Comparison of ENCODE assay signal across 8 cellular contexts in genomic region chr3:96813820-96814580, GRCh38. TPM values are rescaled to one million over a fixed set of nuclear protein-coding genes. Genes with fewer than 3 reads are reported as not detected.
A peak's percentile ranks its signal among the peaks of the same experiment; 100 is the strongest.
DNase-seq lines count a peak whose midpoint lies in the region; ATAC-seq and TF ChIP-seq lines count a peak whose summit lies in the region.

No MANE protein-coding gene starts in this region.

- POLR2A ChIA-PET in activated CD4-positive, alpha-beta memory T cell treated with anti-CD3 and anti-CD28 coated beads for 36 hours (lab: Charles Lee), result no interaction called here
- POLR2A ChIA-PET in CD4-positive, alpha-beta T cell (lab: Charles Lee), result no interaction called here

- H3K27ac ChIP-seq in CD4-positive, alpha-beta T cell (ENCODE audit: low read depth, low read length), result no peak overlapping the region

- TF ChIP-seq CTCF in fibroblast of villous mesenchyme (IDR thresholded peaks at IDR 0.05; ENCODE audit: insufficient read depth, low read depth, low read length) (peak; percentile 40), nephron progenitor cell (IDR thresholded peaks at IDR 0.05) (no peak)
- no peak for TF ChIP-seq CTCF in CD4-positive, alpha-beta T cell (IDR thresholded peaks at IDR 0.05)

- DNase-seq in DMS 273 (lab: John Stamatoyannopoulos, UW; ENCODE audit: unreplicated experiment) (peak; percentile 76), DMS 273 treated with DMSO at 0.1 percent for 48 hours (lab: John Stamatoyannopoulos, UW) (no peak), KBM-7 (peak; percentile 52), fibroblast of villous mesenchyme (ENCODE audit: low read depth) (peak; percentile 49), nephron progenitor cell (peak; percentile 72)
- peak; percentile 20 for DNase-seq in activated CD4-positive, alpha-beta memory T cell treated with anti-CD3 and anti-CD28 coated beads for 36 hours
- no peak for DNase-seq in CD4-positive, alpha-beta T cell

- peaks cover 8% of the 10 kb centered on the region for H3K4me1 Mint-ChIP-seq in activated CD4-positive, alpha-beta memory T cell treated with anti-CD3 and anti-CD28 coated beads for 36 hours (ENCODE audit: low read depth)
- H3K4me1 Mint-ChIP-seq in nephron progenitor cell, result peaks cover 9% of the 10 kb centered on the region
- peaks cover 8% of the 10 kb centered on the region for H3K4me1 Mint-ChIP-seq in CD4-positive, alpha-beta T cell (ENCODE audit: low read depth)

- H3K36me3 Mint-ChIP-seq in activated CD4-positive, alpha-beta memory T cell treated with anti-CD3 and anti-CD28 coated beads for 36 hours, result no peaks in the 10 kb centered on the region
- no peaks in the 10 kb centered on the region for H3K36me3 Mint-ChIP-seq in nephron progenitor cell (ENCODE audit: low read depth)
- no peaks in the 10 kb centered on the region for H3K36me3 Mint-ChIP-seq in CD4-positive, alpha-beta T cell (ENCODE audit: low read depth)

- in situ Hi-C loops in KBM-7 (cut with MboI; ENCODE audit: low pct_unique_long_range_greater_than_20kb, low sequenced_read_pairs), result no loop called here

- H3K27ac Mint-ChIP-seq in activated CD4-positive, alpha-beta memory T cell treated with anti-CD3 and anti-CD28 coated beads for 36 hours, result no peak overlapping the region
- no peak overlapping the region for H3K27ac Mint-ChIP-seq in nephron progenitor cell
- no peak overlapping the region for H3K27ac Mint-ChIP-seq in CD4-positive, alpha-beta T cell

- H3K27me3 ChIP-seq in CD4-positive, alpha-beta T cell (ENCODE audit: control insufficient read depth, insufficient read depth, low read length), result peaks cover 40% of the 10 kb centered on the region

- H3K4me3 Mint-ChIP-seq in activated CD4-positive, alpha-beta memory T cell treated with anti-CD3 and anti-CD28 coated beads for 36 hours, result peak overlapping the region; percentile 60
- peak overlapping the region; percentile 81 for H3K4me3 Mint-ChIP-seq in nephron progenitor cell
- H3K4me3 Mint-ChIP-seq in CD4-positive, alpha-beta T cell, result no peak overlapping the region

- no peaks in the 10 kb centered on the region for H3K9me3 Mint-ChIP-seq in activated CD4-positive, alpha-beta memory T cell treated with anti-CD3 and anti-CD28 coated beads for 36 hours
- H3K9me3 Mint-ChIP-seq in nephron progenitor cell, result no peaks in the 10 kb centered on the region
- H3K9me3 Mint-ChIP-seq in CD4-positive, alpha-beta T cell, result no peaks in the 10 kb centered on the region

- intact Hi-C loops in activated CD4-positive, alpha-beta memory T cell treated with anti-CD3 and anti-CD28 coated beads for 36 hours (cut with micrococcal nuclease), result no loop called here
- intact Hi-C loops in CD4-positive, alpha-beta T cell (cut with DNase I, micrococcal nuclease), result no loop called here

- no peaks in the 10 kb centered on the region for H3K9me3 ChIP-seq in CD4-positive, alpha-beta T cell (ENCODE audit: control insufficient read depth, low read length)

- peaks cover 32% of the 10 kb centered on the region for H3K27me3 Mint-ChIP-seq in activated CD4-positive, alpha-beta memory T cell treated with anti-CD3 and anti-CD28 coated beads for 36 hours
- H3K27me3 Mint-ChIP-seq in nephron progenitor cell (ENCODE audit: low read depth, poor library complexity), result peaks cover 43% of the 10 kb centered on the region
- peaks cover 39% of the 10 kb centered on the region for H3K27me3 Mint-ChIP-seq in CD4-positive, alpha-beta T cell

- peak overlapping the region; percentile 57 for H3K4me3 ChIP-seq in fibroblast of villous mesenchyme (ENCODE audit: low read depth, low read length)

- CTCF ChIA-PET in activated CD4-positive, alpha-beta memory T cell treated with anti-CD3 and anti-CD28 coated beads for 36 hours (lab: Charles Lee), result no interaction called here
- CTCF ChIA-PET in CD4-positive, alpha-beta T cell (lab: Charles Lee), result no interaction called here

- ATAC-seq in GM21529 (IDR thresholded peaks at IDR 0.05; ENCODE audit: unreplicated experiment), result peak; percentile 12
- no peak for ATAC-seq in CD4-positive, alpha-beta T cell (ENCODE audit: poor library complexity)

RNA-seq across cellular contexts. Expression of gene EPHA6, which starts 0.4 kb away (rescaled TPM):
- not detected for total RNA-seq in activated CD4-positive, alpha-beta memory T cell treated with anti-CD3 and anti-CD28 coated beads for 36 hours
- total RNA-seq in fibroblast of villous mesenchyme, result 1.6 and 1.7 TPM in 2 replicates
- not detected for total RNA-seq in CD4-positive, alpha-beta T cell

Comparison
In these comparisons a context has a peak if more than half of its experiments do, and no peak if none do; other contexts are left out.
1. DNase-seq: peak in DMS 273 (single experiment), KBM-7 (single experiment), activated CD4-positive, alpha-beta memory T cell treated with anti-CD3 and anti-CD28 coated beads for 36 hours (single experiment), fibroblast of villous mesenchyme (single experiment) and nephron progenitor cell (single experiment); none in DMS 273 treated with DMSO at 0.1 percent for 48 hours (single experiment) and CD4-positive, alpha-beta T cell (0 of 10).